In genomic region chr2:113169002-113169530, GRCh38 we compare ENCODE assay signal across 18 cellular contexts. TPM values are rescaled to one million over a fixed set of nuclear protein-coding genes. Genes with fewer than 3 reads are reported as not detected.
DNase-seq lines count a peak whose midpoint lies in the region; ATAC-seq and TF ChIP-seq lines count a peak whose summit lies in the region.
"Had no signal": no experiment of that assay in that cellular context is flagged by ENCODE, and none has a peak within 500 bp of the region (broad histone marks: within the 10 kb centered on the region; RNA-seq: fewer than 3 reads in every experiment).

No MANE protein-coding gene starts in this region.

- H3K36me3 ChIP-seq in H7 (replicated peaks; ENCODE audit: control insufficient read depth, insufficient read depth, low read length), result no peaks in the 10 kb centered on the region
- H3K36me3 ChIP-seq: breast epithelium, heart left ventricle, upper lobe of left lung had no signal

- no peaks in the 10 kb centered on the region for H3K27me3 Mint-ChIP-seq in activated T-helper 17 cell treated with anti-CD3 and anti-CD28 coated beads, Interleukin-2, amount 50 U/mL, for 72 hours
- H3K27me3 Mint-ChIP-seq in natural killer cell treated with Interleukin-12 subunit alpha and Interleukin-12 subunit beta and Interleukin-15 and Interleukin-18, amount 100 ng/mL, for 72 hours, result peaks cover 0 to 3% of the 10 kb centered on the region in 2 donors

- H3K27ac Mint-ChIP-seq in activated T-helper 17 cell treated with anti-CD3 and anti-CD28 coated beads, Interleukin-2, amount 50 U/mL, for 72 hours, result peak overlapping the region; percentile 88
- peak overlapping the region; percentile 61 to 78 for H3K27ac Mint-ChIP-seq in natural killer cell treated with Interleukin-12 subunit alpha and Interleukin-12 subunit beta and Interleukin-15 and Interleukin-18, amount 100 ng/mL, for 72 hours

- peaks cover 4% of the 10 kb centered on the region for H3K9me3 Mint-ChIP-seq in activated T-helper 17 cell treated with anti-CD3 and anti-CD28 coated beads, Interleukin-2, amount 50 U/mL, for 72 hours
- peaks cover 11% of the 10 kb centered on the region for H3K9me3 Mint-ChIP-seq in natural killer cell treated with Interleukin-12 subunit alpha and Interleukin-12 subunit beta and Interleukin-15 and Interleukin-18, amount 100 ng/mL, for 72 hours

- H3K36me3 Mint-ChIP-seq in activated T-helper 17 cell treated with anti-CD3 and anti-CD28 coated beads, Interleukin-2, amount 50 U/mL, for 72 hours (ENCODE audit: low read depth), result peaks cover 26% of the 10 kb centered on the region
- H3K36me3 Mint-ChIP-seq in natural killer cell treated with Interleukin-12 subunit alpha and Interleukin-12 subunit beta and Interleukin-15 and Interleukin-18, amount 100 ng/mL, for 72 hours, result peaks cover 6% of the 10 kb centered on the region

- peaks cover 60% of the 10 kb centered on the region for H3K4me1 Mint-ChIP-seq in activated T-helper 17 cell treated with anti-CD3 and anti-CD28 coated beads, Interleukin-2, amount 50 U/mL, for 72 hours
- peaks cover 51 to 52% of the 10 kb centered on the region in 2 donors for H3K4me1 Mint-ChIP-seq in natural killer cell treated with Interleukin-12 subunit alpha and Interleukin-12 subunit beta and Interleukin-15 and Interleukin-18, amount 100 ng/mL, for 72 hours (ENCODE audit: low read depth in 2 of 2)

- no peak overlapping the region for H3K4me3 ChIP-seq in H7 (ENCODE audit: insufficient read depth, low read depth, low read length)
- H3K4me3 ChIP-seq: A549, breast epithelium, heart left ventricle, upper lobe of left lung had no signal

- TF ChIP-seq POLR2A in GM18505 (IDR thresholded peaks at IDR 0.05; ENCODE audit: borderline replicate concordance, extremely low read depth, insufficient read depth, insufficient read length), result no peak

- ATAC-seq in activated T-helper 17 cell treated with anti-CD3 and anti-CD28 coated beads, Interleukin-2, amount 50 U/mL, for 72 hours (replicated peaks), result peak; percentile 10
- ATAC-seq in natural killer cell treated with Interleukin-12 subunit alpha and Interleukin-12 subunit beta and Interleukin-15 and Interleukin-18, amount 100 ng/mL, for 72 hours, result peak; percentile 50
- no peak for ATAC-seq in GM18505 (IDR thresholded peaks at IDR 0.05; ENCODE audit: unreplicated experiment)
- no peak for ATAC-seq in HG03095 (IDR thresholded peaks at IDR 0.05; ENCODE audit: unreplicated experiment)
- ATAC-seq: A549, heart left ventricle, left ventricle myocardium superior had no signal

- peak; percentile 17 for DNase-seq in activated CD4-positive, alpha-beta T cell treated with anti-CD3 and anti-CD28 coated beads for 48 hours
- no peak for DNase-seq in activated CD4-positive, alpha-beta T cell treated with anti-CD3 and anti-CD28 coated beads, Interleukin-2, amount 50 U/mL, for 4 hours
- DNase-seq in H7, result peak; percentile 7
- peak; percentile 66 for DNase-seq in natural killer cell treated with Interleukin-12 subunit alpha and Interleukin-12 subunit beta and Interleukin-15 and Interleukin-18, amount 100 ng/mL, for 72 hours (ENCODE audit: low spot score)
- DNase-seq in substantia nigra (lab: John Stamatoyannopoulos, UW), result no peak
- DNase-seq: heart left ventricle, left ventricle myocardium superior, NCI-H1092, T-helper 9 cell, upper lobe of left lung had no signal

- H3K27me3 ChIP-seq in H7 (ENCODE audit: control insufficient read depth, insufficient read depth, low read length), result no peaks in the 10 kb centered on the region; the same call in 1 of the 2 replicates
- H3K27me3 ChIP-seq: breast epithelium, heart left ventricle, upper lobe of left lung had no signal

- H3K27ac ChIP-seq in substantia nigra (ENCODE audit: low read depth, low read length, poor library complexity, severe bottlenecking), result no peak overlapping the region
- H3K27ac ChIP-seq: A549, breast epithelium, upper lobe of left lung had no signal

- peak overlapping the region; percentile 69 for H3K4me3 Mint-ChIP-seq in activated T-helper 17 cell treated with anti-CD3 and anti-CD28 coated beads, Interleukin-2, amount 50 U/mL, for 72 hours
- H3K4me3 Mint-ChIP-seq in natural killer cell treated with Interleukin-12 subunit alpha and Interleukin-12 subunit beta and Interleukin-15 and Interleukin-18, amount 100 ng/mL, for 72 hours, result peak overlapping the region; percentile 62

RNA-seq across cellular contexts. Expression of gene PSD4, which starts 4.7 kb away (rescaled TPM):
- total RNA-seq in H7 (2014; rRNA removed; shearing (Covaris generic)), result 1.5 and 1.9 TPM in 2 replicates
- 100 to 1,000 TPM; 300 to 503 TPM for total RNA-seq in activated T-helper 17 cell treated with anti-CD3 and anti-CD28 coated beads, Interleukin-2, amount 50 U/mL, for 72 hours
- total RNA-seq in natural killer cell treated with Interleukin-12 subunit alpha and Interleukin-12 subunit beta and Interleukin-15 and Interleukin-18, amount 100 ng/mL, for 72 hours, result 100 to 1,000 TPM; 299 to 305 TPM

RNA-seq across cellular contexts. Expression of gene IL1RN, which starts 41.7 kb away (rescaled TPM):
- not detected in 2 replicates for total RNA-seq in H7 (2014; rRNA removed; shearing (Covaris generic))
- total RNA-seq in activated T-helper 17 cell treated with anti-CD3 and anti-CD28 coated beads, Interleukin-2, amount 50 U/mL, for 72 hours, result 10 to 100 TPM; 12.8 to 32.8 TPM
- 1 to 10 TPM; 3.3 to 3.7 TPM for total RNA-seq in natural killer cell treated with Interleukin-12 subunit alpha and Interleukin-12 subunit beta and Interleukin-15 and Interleukin-18, amount 100 ng/mL, for 72 hours
- total RNA-seq: endothelial cell of umbilical vein, H1, osteoblast had no signal

Comparison
In these comparisons a context has a peak if more than half of its experiments do, and no peak if none do; other contexts are left out.
1. DNase-seq: peak in activated CD4-positive, alpha-beta T cell treated with anti-CD3 and anti-CD28 coated beads for 48 hours (single experiment), H7 (single experiment) and natural killer cell treated with Interleukin-12 subunit alpha and Interleukin-12 subunit beta and Interleukin-15 and Interleukin-18, amount 100 ng/mL, for 72 hours (single experiment); none in activated CD4-positive, alpha-beta T cell treated with anti-CD3 and anti-CD28 coated beads, Interleukin-2, amount 50 U/mL, for 4 hours (0 of 2) and substantia nigra (0 of 49).
2. ATAC-seq: peak in activated T-helper 17 cell treated with anti-CD3 and anti-CD28 coated beads, Interleukin-2, amount 50 U/mL, for 72 hours (single experiment) and natural killer cell treated with Interleukin-12 subunit alpha and Interleukin-12 subunit beta and Interleukin-15 and Interleukin-18, amount 100 ng/mL, for 72 hours (2 of 2); none in GM18505 (single experiment) and HG03095 (single experiment).
3. RNA of gene PSD4, which starts 4.7 kb away (total RNA-seq): 300 to 503 TPM in activated T-helper 17 cell treated with anti-CD3 and anti-CD28 coated beads, Interleukin-2, amount 50 U/mL, for 72 hours and 299 to 305 TPM in natural killer cell treated with Interleukin-12 subunit alpha and Interleukin-12 subunit beta and Interleukin-15 and Interleukin-18, amount 100 ng/mL, for 72 hours; 1.5 to 1.9 TPM in H7; every median in the first group is over 100 times any median in the second.